In the genomic region with DNA sequence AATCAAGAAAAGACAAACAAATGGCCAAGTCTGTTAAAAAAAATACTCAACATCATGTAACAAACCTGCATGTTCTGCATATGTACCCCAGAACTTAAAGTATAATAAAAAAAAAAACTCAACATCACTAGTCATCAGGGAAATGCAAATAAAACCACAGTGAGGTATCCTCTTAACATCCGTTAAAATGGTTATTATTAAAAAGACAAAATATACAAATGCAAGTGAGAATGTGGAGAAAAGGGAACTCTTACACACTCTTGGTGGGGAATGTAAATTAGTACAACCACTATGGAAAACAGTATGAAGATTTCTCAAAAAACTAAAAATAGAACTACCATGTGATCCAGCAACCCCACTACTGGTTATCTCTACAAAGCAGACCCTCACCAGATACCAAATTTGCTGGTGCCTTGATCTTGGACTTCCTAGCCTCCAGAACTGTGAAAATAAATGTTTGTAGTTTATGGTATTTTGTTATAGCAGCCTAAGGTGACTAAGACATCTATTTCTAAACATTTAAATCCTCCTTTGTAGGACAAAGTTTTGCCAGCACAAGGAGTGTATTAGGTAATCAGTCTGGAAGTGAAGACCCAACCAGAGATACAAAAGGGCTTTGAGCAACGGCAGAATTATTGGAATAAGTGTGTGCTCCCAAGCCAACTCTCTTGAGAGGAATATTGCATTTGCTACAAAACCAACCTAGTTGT, we compare ENCODE assay signal across 9 cellular contexts. TPM values are rescaled to one million over a fixed set of nuclear protein-coding genes. Genes with fewer than 3 reads are reported as not detected.
"Had no signal": no experiment of that assay in that cellular context is flagged by ENCODE, and none has a peak within 500 bp of the region (broad histone marks: within the 10 kb centered on the region; RNA-seq: fewer than 3 reads in every experiment).

No MANE protein-coding gene starts in this region.

- DNase-seq: H9, HCEC 1CT, IMR-90, KBM-7 had no signal

- H2AFZ ChIP-seq: GM23338 had no signal

- ATAC-seq: GM23338 had no signal

- H3K4me3 ChIP-seq: GM23338 had no signal

- H3K4me2 ChIP-seq: GM23338 had no signal

- FAIRE-seq: H1, H54, HTR-8/SVneo had no signal

RNA-seq across cellular contexts. Expression of a gene that starts 32.4 kb away (rescaled TPM):
- total RNA-seq: HT-29 had no signal
